7 cellular contexts compared by ENCODE assay signal in the genomic region with DNA sequence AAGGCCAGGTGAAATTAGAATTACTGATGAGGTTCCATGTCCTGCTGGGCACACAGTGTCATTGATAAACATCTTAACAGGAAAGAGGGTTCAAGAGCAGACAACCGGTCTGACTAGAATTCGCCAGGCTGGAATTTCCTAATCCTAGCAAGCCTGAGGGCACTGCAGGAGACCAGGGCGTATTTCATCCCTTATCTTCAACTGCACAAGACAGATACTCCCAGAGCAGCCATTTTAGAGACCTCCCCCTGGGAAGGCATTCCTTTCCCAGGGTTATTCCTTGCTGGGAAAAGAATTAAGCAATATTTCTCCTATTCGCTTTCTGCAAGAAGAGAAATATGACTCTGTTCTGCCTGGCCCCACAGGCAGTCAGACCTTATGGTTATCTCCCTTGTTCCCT. TPM values are rescaled to one million over a fixed set of nuclear protein-coding genes. Genes with fewer than 3 reads are reported as not detected.
DNase-seq lines count a peak whose midpoint lies in the region; TF ChIP-seq lines count a peak whose summit lies in the region.
"Not testable (repeated sequence)": the region's sequence is repeated elsewhere in the genome, so short reads cannot be mapped to it uniquely, and the experiment has no call there.

No MANE protein-coding gene starts in this region.

- H3K4me1 ChIP-seq in HEK293 (ENCODE audit: control insufficient read depth, insufficient read depth, low read length); trophoblast cell (ENCODE audit: control insufficient read depth in 1 of 2, insufficient read depth in 2 of 2, low read length in 2 of 2): not testable (repeated sequence)

- TF ChIP-seq CTCF in Calu3 (IDR thresholded peaks at IDR 0.05; ENCODE audit: unreplicated experiment); HEK293 (tag by site-specific recombination; IDR thresholded peaks at IDR 0.05); fibroblast of mammary gland (conservative IDR thresholded peaks at IDR 0.05; ENCODE audit: control insufficient read depth, insufficient read depth, low read depth, low read length): not testable (repeated sequence)

- H3K79me2 ChIP-seq in trophoblast cell (ENCODE audit: control insufficient read depth, insufficient read depth, low read length, poor library complexity) = not testable (repeated sequence)

- H3K27ac Mint-ChIP-seq in Calu3 (ENCODE audit: unreplicated experiment) = peak overlapping the region; percentile 1

- H3K4ac ChIP-seq in trophoblast cell (ENCODE audit: low read depth, low read length) = not testable (repeated sequence)

- not testable (repeated sequence) for H3K36me3 Mint-ChIP-seq in Calu3 (ENCODE audit: insufficient read depth, unreplicated experiment)

- not testable (repeated sequence) for H3K36me3 ChIP-seq in HEK293 (ENCODE audit: control insufficient read depth in 2 of 2, insufficient read depth in 1 of 2, low read length in 2 of 2); trophoblast cell (ENCODE audit: control insufficient read depth in 1 of 2, insufficient read depth in 2 of 2, low read length in 2 of 2)

- H4K91ac ChIP-seq in trophoblast cell (ENCODE audit: low read depth, low read length) = not testable (repeated sequence)

- intact Hi-C loops in Calu3 (cut with micrococcal nuclease; ENCODE audit: unreplicated experiment) = not testable (repeated sequence)

- H4K12ac ChIP-seq in trophoblast cell (ENCODE audit: low read depth, low read length) = not testable (repeated sequence)

- not testable (repeated sequence) for H2BK5ac ChIP-seq in trophoblast cell (ENCODE audit: low read depth, low read length, poor library complexity)

- H3K9me3 ChIP-seq in HEK293 (ENCODE audit: control insufficient read depth, insufficient read depth, low read depth, low read length); trophoblast cell (ENCODE audit: insufficient read depth, low read depth, low read length): not testable (repeated sequence)

- not testable (repeated sequence) for H2BK12ac ChIP-seq in trophoblast cell (ENCODE audit: low read length)

- not testable (repeated sequence) for H3K27me3 ChIP-seq in trophoblast cell (ENCODE audit: insufficient read depth, low read length)

- H3K79me1 ChIP-seq in trophoblast cell (ENCODE audit: low read length) = not testable (repeated sequence)

- not testable (repeated sequence) for H2AK5ac ChIP-seq in trophoblast cell (ENCODE audit: low read length)

- not testable (repeated sequence) for H3K4me2 ChIP-seq in trophoblast cell (ENCODE audit: low read length)

- H3K27me3 Mint-ChIP-seq in Calu3 (ENCODE audit: unreplicated experiment) = not testable (repeated sequence)

- no CpG with 5 or more reads among the region's 4 CpGs for WGBS in trophoblast cell (ENCODE audit: extremely low coverage, insufficient coverage, insufficient read length)

- POLR2A ChIA-PET in HEK293 (lab: Yijun Ruan, JAX) = not testable (repeated sequence)

- H3K9me3 Mint-ChIP-seq in Calu3 (ENCODE audit: low read depth, unreplicated experiment) = not testable (repeated sequence)

- H3K18ac ChIP-seq in trophoblast cell (ENCODE audit: low read length) = not testable (repeated sequence)

- not testable (repeated sequence) for H3K9ac ChIP-seq in trophoblast cell (ENCODE audit: low read length)

- CTCF ChIA-PET in Calu3 (lab: Charles Lee) (interaction anchor here (1.1 kb wide), 1 partner anchor 9 kb away, joined by 3 read pairs; no protein-coding TSS in a partner anchor), HEK293 (lab: Yijun Ruan, JAX) (interaction anchor here (0.8 kb wide), 1 partner anchor 59 kb away, joined by 3 read pairs; a partner anchor contains a TSS)

- H3K14ac ChIP-seq in trophoblast cell (ENCODE audit: low read length) = not testable (repeated sequence)

- not testable (repeated sequence) for DNase-seq in Calu3
- DNase-seq in ELF-1 (ENCODE audit: low read depth, low spot score) (peak; percentile 39), NCI-H82 (lab: John Stamatoyannopoulos, UW) (peak; percentile 8), amniotic epithelial cell (ENCODE audit: low read depth) (peak; percentile 18), fibroblast of mammary gland (ENCODE audit: low read depth) (peak; percentile 6), trophoblast cell (peak; percentile 25 to 61)

- not testable (repeated sequence) for H2AFZ ChIP-seq in trophoblast cell (ENCODE audit: insufficient read depth, low read length, poor library complexity)

- not testable (repeated sequence) for BruUV-seq in Calu3 (replicated peaks; lab: Mats Ljungman, UMichigan)

- H3K4me1 Mint-ChIP-seq in Calu3 (ENCODE audit: low read depth, unreplicated experiment) = peaks cover 14% of the 10 kb centered on the region

- H3K27ac ChIP-seq in HEK293 (ENCODE audit: extremely low read depth, low read depth, low read length); trophoblast cell (ENCODE audit: low read depth, low read length): not testable (repeated sequence)

- H3K4me3 Mint-ChIP-seq in Calu3 (ENCODE audit: low read depth, unreplicated experiment) = not testable (repeated sequence)

- not testable (repeated sequence) for H4K8ac ChIP-seq in trophoblast cell (ENCODE audit: low read depth, low read length)

- H2BK120ac ChIP-seq in trophoblast cell (ENCODE audit: insufficient read depth, low read length, poor library complexity) = not testable (repeated sequence)

- H3K4me3 ChIP-seq in HEK293 (ENCODE audit: low read depth, low read length); fibroblast of mammary gland (ENCODE audit: control insufficient read depth, low read depth, low read length); trophoblast cell (ENCODE audit: low read depth, low read length): not testable (repeated sequence)

- H3K23ac ChIP-seq in trophoblast cell (ENCODE audit: low read length) = not testable (repeated sequence)

TF ChIP-seq in HEK293, 187 proteins besides CTCF, POLR2A, EP300 and RAD21:
- TF ChIP-seq TRIM28 (IDR thresholded peaks at IDR 0.05; ENCODE audit: borderline replicate concordance, low read length) (peak; percentile 59; the same call in 1 of the 2 replicates), ZNF561 (tag by site-specific recombination; IDR thresholded peaks at IDR 0.05; ENCODE audit: borderline replicate concordance) (0 out of 2 replicates have a peak, but pooled peaks have one; percentile 41), ZXDB (tag by site-specific recombination; IDR thresholded peaks at IDR 0.05) (peak; percentile 32; the same call in 1 of the 2 replicates), ZNF510 (tag by site-specific recombination; IDR thresholded peaks at IDR 0.05; ENCODE audit: insufficient replicate concordance) (peak; percentile 79), ZNF610 (tag by site-specific recombination; IDR thresholded peaks at IDR 0.05; ENCODE audit: borderline replicate concordance) (0 out of 2 replicates have a peak, but pooled peaks have one; percentile 43), KLF8 (tag by site-specific recombination; IDR thresholded peaks at IDR 0.05) (peak; percentile 49; the same call in 1 of the 2 replicates), ZNF184 (tag by site-specific recombination; IDR thresholded peaks at IDR 0.05) (peak; percentile 73), ZNF626 (tag by site-specific recombination; IDR thresholded peaks at IDR 0.05) (peak; percentile 96), ZIC2 (tag by site-specific recombination; IDR thresholded peaks at IDR 0.05) (0 out of 2 replicates have a peak, but pooled peaks have one; percentile 7), ZNF529 (tag by site-specific recombination; IDR thresholded peaks at IDR 0.05; ENCODE audit: insufficient replicate concordance) (peak; percentile 60), SETDB1 (IDR thresholded peaks at IDR 0.05; ENCODE audit: insufficient read length, low read length) (peak; percentile 93), GLIS1 (tag by site-specific recombination; IDR thresholded peaks at IDR 0.05) (peak; percentile 47)
- TF ChIP-seq, protein P1, sequence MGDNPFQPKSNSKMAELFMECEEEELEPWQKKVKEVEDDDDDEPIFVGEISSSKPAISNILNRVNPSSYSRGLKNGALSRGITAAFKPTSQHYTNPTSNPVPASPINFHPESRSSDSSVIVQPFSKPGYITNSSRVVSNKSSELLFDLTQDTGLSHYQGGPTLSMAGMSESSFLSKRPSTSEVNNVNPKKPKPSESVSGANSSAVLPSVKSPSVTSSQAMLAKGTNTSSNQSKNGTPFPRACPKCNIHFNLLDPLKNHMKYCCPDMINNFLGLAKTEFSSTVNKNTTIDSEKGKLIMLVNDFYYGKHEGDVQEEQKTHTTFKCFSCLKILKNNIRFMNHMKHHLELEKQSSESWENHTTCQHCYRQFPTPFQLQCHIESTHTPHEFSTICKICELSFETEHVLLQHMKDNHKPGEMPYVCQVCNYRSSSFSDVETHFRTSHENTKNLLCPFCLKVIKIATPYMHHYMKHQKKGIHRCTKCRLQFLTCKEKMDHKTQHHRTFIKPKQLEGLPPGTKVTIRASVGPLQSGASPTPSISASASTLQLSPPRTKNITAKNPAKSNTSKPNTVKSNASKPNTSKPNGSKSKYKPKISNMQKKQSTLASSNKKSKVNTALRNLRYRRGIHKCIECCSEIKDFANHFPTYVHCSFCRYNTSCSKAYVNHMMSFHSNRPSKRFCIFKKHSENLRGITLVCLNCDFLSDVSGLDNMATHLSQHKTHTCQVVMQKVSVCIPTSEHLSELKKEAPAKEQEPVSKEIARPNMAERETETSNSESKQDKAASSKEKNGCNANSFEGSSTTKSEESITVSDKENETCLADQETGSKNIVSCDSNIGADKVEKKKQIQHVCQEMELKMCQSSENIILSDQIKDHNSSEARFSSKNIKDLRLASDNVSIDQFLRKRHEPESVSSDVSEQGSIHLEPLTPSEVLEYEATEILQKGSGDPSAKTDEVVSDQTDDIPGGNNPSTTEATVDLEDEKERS (tag by site-specific recombination; IDR thresholded peaks at IDR 0.05) = peak; percentile 81

RNA-seq across cellular contexts. Expression of a gene that starts 58.6 kb away (rescaled TPM):
- 242 and 260 TPM in 2 replicates for total RNA-seq in Calu3 (2022)
- 60.9 and 63.0 TPM in 2 replicates for polyA plus RNA-seq in trophoblast cell (2013)
